ENCODE assay signal across 4 cellular contexts in the genomic region with DNA sequence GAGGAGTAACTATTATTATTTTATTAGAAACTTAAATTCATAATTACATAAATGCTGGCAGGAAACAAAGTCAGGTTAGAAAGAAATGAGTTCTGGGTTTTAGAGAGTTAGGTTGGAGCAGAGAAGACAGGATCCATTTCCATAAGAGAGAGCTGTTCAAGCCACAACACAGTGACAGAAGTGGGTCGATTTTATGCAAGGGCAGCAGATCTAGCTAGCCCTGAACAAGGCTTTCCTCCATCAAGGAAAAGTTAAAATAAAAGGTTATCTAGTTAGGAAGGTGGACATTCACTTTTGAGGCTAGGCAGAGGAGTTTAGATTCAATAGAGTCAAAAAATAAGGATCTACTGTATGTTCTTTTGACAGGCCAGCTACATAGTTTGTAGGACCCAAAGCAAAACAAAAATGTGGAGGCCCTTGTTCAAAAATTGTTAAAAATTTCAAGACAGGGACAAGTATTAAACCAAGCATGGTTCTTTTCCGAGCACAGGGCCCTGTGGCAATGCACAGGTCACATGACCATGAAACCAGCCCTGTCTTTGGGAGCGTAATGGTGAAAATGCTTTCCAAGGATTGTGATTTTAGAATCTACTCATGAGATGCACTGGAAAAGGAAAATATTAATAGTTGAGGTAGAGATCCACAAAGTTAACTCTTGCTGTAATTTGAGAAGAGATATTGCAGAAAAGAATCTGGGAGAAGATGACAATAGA.
A peak's percentile ranks its signal among the peaks of the same experiment; 100 is the strongest.
TF ChIP-seq lines count a peak whose summit lies in the region.

No MANE protein-coding gene starts in this region.

TF ChIP-seq in SK-N-SH, 30 proteins besides CTCF, POLR2A, EP300 and RAD21:
- no peak for TF ChIP-seq RFX5 (IDR thresholded peaks at IDR 0.05; ENCODE audit: low read length)
- TF ChIP-seq USF1 (IDR thresholded peaks at IDR 0.05; ENCODE audit: borderline replicate concordance, low read depth), result 0 out of 2 replicates have a peak, but pooled peaks have one; percentile 7
TF ChIP-seq in SK-N-SH: peak in this region for 1.

TF ChIP-seq in SK-N-SH treated with all-trans-retinoic acid at 6 μM for 48 hours, 23 proteins besides CTCF, POLR2A, EP300 and RAD21:
- TF ChIP-seq ISL1 (CRISPR knock-in tag; IDR thresholded peaks at IDR 0.05) (no peak), SNAI2 (CRISPR knock-in tag; IDR thresholded peaks at IDR 0.05) (no peak), ARNTL (CRISPR knock-in tag; IDR thresholded peaks at IDR 0.05; ENCODE audit: borderline replicate concordance, low read depth) (no peak), ZC3H10 (CRISPR knock-in tag; IDR thresholded peaks at IDR 0.05) (no peak)

TF ChIP-seq in GM23338, 12 proteins besides CTCF, POLR2A, EP300 and RAD21 (continues in another document):
- TF ChIP-seq ZNF331 (CRISPR knock-in tag; IDR thresholded peaks at IDR 0.05; ENCODE audit: low read depth) (no peak), CREB1 (CRISPR knock-in tag; IDR thresholded peaks at IDR 0.05; ENCODE audit: low read depth) (no peak), STAT1 (IDR thresholded peaks at IDR 0.05; ENCODE audit: unreplicated experiment) (no peak), EZH2 (IDR thresholded peaks at IDR 0.05; ENCODE audit: low read depth, unreplicated experiment) (no peak), ETS1 (IDR thresholded peaks at IDR 0.05) (no peak), POLR2AphosphoS5 (IDR thresholded peaks at IDR 0.05; ENCODE audit: low read depth) (no peak)
- TF ChIP-seq, protein P1, sequence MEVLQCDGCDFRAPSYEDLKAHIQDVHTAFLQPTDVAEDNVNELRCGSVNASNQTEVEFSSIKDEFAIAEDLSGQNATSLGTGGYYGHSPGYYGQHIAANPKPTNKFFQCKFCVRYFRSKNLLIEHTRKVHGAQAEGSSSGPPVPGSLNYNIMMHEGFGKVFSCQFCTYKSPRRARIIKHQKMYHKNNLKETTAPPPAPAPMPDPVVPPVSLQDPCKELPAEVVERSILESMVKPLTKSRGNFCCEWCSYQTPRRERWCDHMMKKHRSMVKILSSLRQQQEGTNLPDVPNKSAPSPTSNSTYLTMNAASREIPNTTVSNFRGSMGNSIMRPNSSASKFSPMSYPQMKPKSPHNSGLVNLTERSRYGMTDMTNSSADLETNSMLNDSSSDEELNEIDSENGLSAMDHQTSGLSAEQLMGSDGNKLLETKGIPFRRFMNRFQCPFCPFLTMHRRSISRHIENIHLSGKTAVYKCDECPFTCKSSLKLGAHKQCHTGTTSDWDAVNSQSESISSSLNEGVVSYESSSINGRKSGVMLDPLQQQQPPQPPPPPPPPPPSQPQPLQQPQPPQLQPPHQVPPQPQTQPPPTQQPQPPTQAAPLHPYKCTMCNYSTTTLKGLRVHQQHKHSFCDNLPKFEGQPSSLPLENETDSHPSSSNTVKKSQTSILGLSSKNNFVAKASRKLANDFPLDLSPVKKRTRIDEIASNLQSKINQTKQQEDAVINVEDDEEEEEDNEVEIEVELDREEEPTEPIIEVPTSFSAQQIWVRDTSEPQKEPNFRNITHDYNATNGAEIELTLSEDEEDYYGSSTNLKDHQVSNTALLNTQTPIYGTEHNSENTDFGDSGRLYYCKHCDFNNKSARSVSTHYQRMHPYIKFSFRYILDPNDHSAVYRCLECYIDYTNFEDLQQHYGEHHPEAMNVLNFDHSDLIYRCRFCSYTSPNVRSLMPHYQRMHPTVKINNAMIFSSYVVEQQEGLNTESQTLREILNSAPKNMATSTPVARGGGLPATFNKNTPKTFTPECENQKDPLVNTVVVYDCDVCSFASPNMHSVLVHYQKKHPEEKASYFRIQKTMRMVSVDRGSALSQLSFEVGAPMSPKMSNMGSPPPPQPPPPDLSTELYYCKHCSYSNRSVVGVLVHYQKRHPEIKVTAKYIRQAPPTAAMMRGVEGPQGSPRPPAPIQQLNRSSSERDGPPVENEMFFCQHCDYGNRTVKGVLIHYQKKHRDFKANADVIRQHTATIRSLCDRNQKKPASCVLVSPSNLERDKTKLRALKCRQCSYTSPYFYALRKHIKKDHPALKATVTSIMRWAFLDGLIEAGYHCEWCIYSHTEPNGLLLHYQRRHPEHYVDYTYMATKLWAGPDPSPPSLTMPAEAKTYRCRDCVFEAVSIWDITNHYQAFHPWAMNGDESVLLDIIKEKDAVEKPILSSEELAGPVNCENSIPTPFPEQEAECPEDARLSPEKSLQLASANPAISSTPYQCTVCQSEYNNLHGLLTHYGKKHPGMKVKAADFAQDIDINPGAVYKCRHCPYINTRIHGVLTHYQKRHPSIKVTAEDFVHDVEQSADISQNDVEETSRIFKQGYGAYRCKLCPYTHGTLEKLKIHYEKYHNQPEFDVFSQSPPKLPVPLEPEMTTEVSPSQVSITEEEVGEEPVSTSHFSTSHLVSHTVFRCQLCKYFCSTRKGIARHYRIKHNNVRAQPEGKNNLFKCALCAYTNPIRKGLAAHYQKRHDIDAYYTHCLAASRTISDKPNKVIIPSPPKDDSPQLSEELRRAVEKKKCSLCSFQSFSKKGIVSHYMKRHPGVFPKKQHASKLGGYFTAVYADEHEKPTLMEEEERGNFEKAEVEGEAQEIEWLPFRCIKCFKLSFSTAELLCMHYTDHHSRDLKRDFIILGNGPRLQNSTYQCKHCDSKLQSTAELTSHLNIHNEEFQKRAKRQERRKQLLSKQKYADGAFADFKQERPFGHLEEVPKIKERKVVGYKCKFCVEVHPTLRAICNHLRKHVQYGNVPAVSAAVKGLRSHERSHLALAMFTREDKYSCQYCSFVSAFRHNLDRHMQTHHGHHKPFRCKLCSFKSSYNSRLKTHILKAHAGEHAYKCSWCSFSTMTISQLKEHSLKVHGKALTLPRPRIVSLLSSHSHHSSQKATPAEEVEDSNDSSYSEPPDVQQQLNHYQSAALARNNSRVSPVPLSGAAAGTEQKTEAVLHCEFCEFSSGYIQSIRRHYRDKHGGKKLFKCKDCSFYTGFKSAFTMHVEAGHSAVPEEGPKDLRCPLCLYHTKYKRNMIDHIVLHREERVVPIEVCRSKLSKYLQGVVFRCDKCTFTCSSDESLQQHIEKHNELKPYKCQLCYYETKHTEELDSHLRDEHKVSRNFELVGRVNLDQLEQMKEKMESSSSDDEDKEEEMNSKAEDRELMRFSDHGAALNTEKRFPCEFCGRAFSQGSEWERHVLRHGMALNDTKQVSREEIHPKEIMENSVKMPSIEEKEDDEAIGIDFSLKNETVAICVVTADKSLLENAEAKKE (CRISPR knock-in tag; IDR thresholded peaks at IDR 0.05), result no peak

TF ChIP-seq in H1, 55 proteins besides CTCF, POLR2A, EP300 and RAD21:
- no peak for TF ChIP-seq CBX5 (IDR thresholded peaks at IDR 0.05; ENCODE audit: low read depth, low read length)
- TF ChIP-seq, protein P2, sequence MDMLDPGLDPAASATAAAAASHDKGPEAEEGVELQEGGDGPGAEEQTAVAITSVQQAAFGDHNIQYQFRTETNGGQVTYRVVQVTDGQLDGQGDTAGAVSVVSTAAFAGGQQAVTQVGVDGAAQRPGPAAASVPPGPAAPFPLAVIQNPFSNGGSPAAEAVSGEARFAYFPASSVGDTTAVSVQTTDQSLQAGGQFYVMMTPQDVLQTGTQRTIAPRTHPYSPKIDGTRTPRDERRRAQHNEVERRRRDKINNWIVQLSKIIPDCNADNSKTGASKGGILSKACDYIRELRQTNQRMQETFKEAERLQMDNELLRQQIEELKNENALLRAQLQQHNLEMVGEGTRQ (IDR thresholded peaks at IDR 0.05; ENCODE audit: low read length), result 0 out of 2 replicates have a peak, but pooled peaks have one; percentile 10
